11 cellular contexts compared by ENCODE assay signal in the genomic region with DNA sequence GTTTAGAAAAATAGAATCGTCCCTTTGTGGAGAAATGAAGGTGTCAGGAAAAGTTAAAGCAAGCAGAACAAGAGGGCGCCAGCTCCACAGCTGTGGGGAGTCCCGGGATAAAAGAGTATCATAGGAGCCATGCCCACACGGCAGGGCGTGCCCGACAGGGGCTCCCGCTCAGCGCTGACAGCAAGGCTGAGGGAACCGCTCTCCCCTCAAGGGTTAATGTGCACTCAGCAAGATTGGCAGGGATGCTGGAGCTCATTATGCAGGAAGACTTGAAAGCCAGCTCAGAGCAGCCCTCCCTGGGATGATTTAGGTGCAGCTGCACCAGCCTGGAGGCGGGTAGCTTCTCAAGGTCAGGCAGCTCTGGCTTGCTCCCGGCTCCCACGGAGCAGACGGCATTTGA.
"Had no signal": no experiment of that assay in that cellular context is flagged by ENCODE, and none has a peak within 500 bp of the region (broad histone marks: within the 10 kb centered on the region; RNA-seq: fewer than 3 reads in every experiment).

No MANE protein-coding gene starts in this region.

- DNase-seq: activated CD8-positive, alpha-beta memory T cell treated with anti-CD3 and anti-CD28 coated beads, Interleukin-2, amount 10 ng/mL, durations not matched to agents 7 days and 5 days; activated effector memory CD4-positive, alpha-beta T cell treated with anti-CD3 and anti-CD28 coated beads, Interleukin-2, amount 50 U/mL, for 16 hours; activated T-cell treated with anti-CD3 and anti-CD28 coated beads, Interleukin-2, amount 50 U/mL, for 4 hours; esophagus squamous epithelium; foreskin fibroblast; left colon; mammary epithelial cell; nephron progenitor cell; ovary; small intestine; SW 1271 had no signal
